13 cellular contexts compared by ENCODE assay signal in the genomic region with DNA sequence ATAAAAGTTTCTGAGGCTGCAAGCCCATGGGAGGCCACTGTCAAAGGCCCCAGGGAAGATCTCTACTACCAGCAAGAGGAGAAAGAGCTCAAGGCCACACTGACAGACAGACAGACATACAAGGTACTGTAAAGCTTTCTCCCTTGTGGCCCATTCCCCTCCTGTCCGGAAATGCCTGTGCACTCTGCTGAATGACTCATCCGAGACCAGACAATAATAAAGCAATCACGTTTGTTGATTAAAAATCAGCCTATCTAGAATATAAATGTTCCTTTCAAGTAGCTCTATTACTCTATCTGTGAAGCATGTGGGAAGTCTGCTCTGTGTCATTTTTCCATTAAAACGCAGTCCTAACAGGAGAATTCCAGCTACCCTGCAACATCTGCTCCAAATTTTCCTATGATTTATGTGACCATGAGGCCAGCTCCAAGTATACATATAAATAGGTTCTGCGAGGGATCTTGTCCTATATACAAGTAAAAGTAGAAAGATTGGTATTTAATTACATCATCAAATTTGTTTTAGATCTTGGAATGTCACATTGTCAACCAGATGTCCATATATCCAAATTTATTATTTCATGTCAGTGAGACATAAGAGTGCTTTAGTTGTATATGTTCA. TPM values are rescaled to one million over a fixed set of nuclear protein-coding genes. Genes with fewer than 3 reads are reported as not detected.
A peak's percentile ranks its signal among the peaks of the same experiment; 100 is the strongest.
DNase-seq lines count a peak whose midpoint lies in the region; ATAC-seq, FAIRE-seq and TF ChIP-seq lines count a peak whose summit lies in the region.
"Had no signal": no experiment of that assay in that cellular context is flagged by ENCODE, and none has a peak within 500 bp of the region (broad histone marks: within the 10 kb centered on the region; RNA-seq: fewer than 3 reads in every experiment).

No MANE protein-coding gene starts in this region.

- intact Hi-C loops in IMR-90 (cut with micrococcal nuclease) (loop anchor here (2.0 kb wide), 2 partner anchors 13 to 25 kb away; no protein-coding TSS in a partner anchor), kidney (cut with DNase I) (no loop called here)

- H3K27ac ChIP-seq in A549: peak overlapping the region; percentile 85 to 92
- peak overlapping the region; percentile 95 for H3K27ac ChIP-seq in IMR-90 (ENCODE audit: insufficient read depth, low read length)
- no peak overlapping the region for H3K27ac ChIP-seq in kidney (ENCODE audit: low read depth in 2 of 2, low read length in 2 of 2)
- peak overlapping the region in 2 of 4 donors; percentile 64 to 77 for H3K27ac ChIP-seq in tibial nerve

- peak overlapping the region; percentile 96 for H2BK5ac ChIP-seq in IMR-90 (ENCODE audit: low read depth, low read length, poor library complexity, severe bottlenecking)

- no TSS peak for BruUV-seq in IMR-90 (replicated peaks; lab: Mats Ljungman, UMichigan)

- H3K4me2 ChIP-seq in A549: peak overlapping the region; percentile 73
- peak overlapping the region; percentile 55 for H3K4me2 ChIP-seq in IMR-90 (ENCODE audit: low read depth, low read length)

- H3K4me1 Mint-ChIP-seq in mesothelial cell of epicardium: peaks cover 56% of the 10 kb centered on the region
- H3K4me1 Mint-ChIP-seq: activated B cell treated with CpG ODN at 0.5 μM for 24 hours; stimulated activated memory B cell treated with anti-CD40 and anti-IgM and Interleukin-4, amounts not matched to agents 10 μg/mL and 1 μg/mL and 100 μg/mL, for 72 hours had no signal

- peak overlapping the region; percentile 45; the same call in 2 of the 3 replicates for H2BK15ac ChIP-seq in IMR-90 (ENCODE audit: low read depth, low read length)

- no peaks in the 10 kb centered on the region for H3K36me3 Mint-ChIP-seq in mesothelial cell of epicardium
- H3K36me3 Mint-ChIP-seq: stimulated activated memory B cell treated with anti-CD40 and anti-IgM and Interleukin-4, amounts not matched to agents 10 μg/mL and 1 μg/mL and 100 μg/mL, for 72 hours had no signal

- FAIRE-seq in A549 (lab: Jason Lieb, UNC): peak; percentile 46
- FAIRE-seq in kidney (lab: Jason Lieb, UNC): no peak

- peak overlapping the region; percentile 89 for H2BK20ac ChIP-seq in IMR-90 (ENCODE audit: low read depth, low read length)

- ATAC-seq in A549 (peak; percentile 85 to 87), IMR-90 (ENCODE audit: low read depth) (peak; percentile 70), GM21423 (IDR thresholded peaks at IDR 0.05; ENCODE audit: unreplicated experiment) (no peak), HG02970 (IDR thresholded peaks at IDR 0.05; ENCODE audit: low FRiP score, unreplicated experiment) (no peak)
- ATAC-seq: stimulated activated memory B cell treated with anti-CD40 and anti-IgM and Interleukin-4, amounts not matched to agents 10 μg/mL and 1 μg/mL and 100 μg/mL, for 72 hours had no signal

- POLR2A ChIA-PET in A549 (lab: Yijun Ruan, JAX) (interaction anchor here (0.7 to 2.6 kb wide), 11 partner anchors 9 to 64 kb away, joined by 3 to 31 read pairs (median 6); partner anchors contain the start of gene TGFBI), IMR-90 (lab: Charles Lee; ENCODE audit: unreplicated experiment) (interaction anchor here (1.0 to 1.3 kb wide), 2 partner anchors 18 to 35 kb away, joined by 3 to 6 read pairs; partner anchors contain the start of gene TGFBI)

- no peaks in the 10 kb centered on the region for H3K36me3 ChIP-seq in IMR-90 (ENCODE audit: control insufficient read depth, insufficient read depth, low read length)
- H3K36me3 ChIP-seq in kidney (ENCODE audit: control insufficient read depth in 1 of 2, insufficient read depth in 2 of 2, low read length in 2 of 2): no peaks in the 10 kb centered on the region
- no peaks in the 10 kb centered on the region for H3K36me3 ChIP-seq in tibial nerve

- H3K56ac ChIP-seq in IMR-90 (ENCODE audit: extremely low read depth, insufficient read depth, low read length): peak overlapping the region; percentile 89

- TF ChIP-seq RAD21 in A549 (conservative IDR thresholded peaks at IDR 0.05 in 1 of 2, IDR thresholded peaks at IDR 0.05 in 1 of 2) (0 out of 5 replicates have a peak, but pooled peaks of 1 of the 2 experiments have one; percentile 6), IMR-90 (IDR thresholded peaks at IDR 0.05; ENCODE audit: low read length) (peak; percentile 16; the same call in 1 of the 2 replicates)

- H3K18ac ChIP-seq in IMR-90 (ENCODE audit: low read depth, low read length): peak overlapping the region; percentile 97

- H3K79me1 ChIP-seq in IMR-90 (ENCODE audit: low read depth in 1 of 2, low read length in 2 of 2): peaks cover 0 to 18% of the 10 kb centered on the region in 2 experiments; a peak in 1 of 4 replicates

- H3K9me1 ChIP-seq in IMR-90 (ENCODE audit: insufficient read depth, low read length): peaks cover 24% of the 10 kb centered on the region

- CTCF ChIA-PET in A549 (lab: Yijun Ruan, JAX) (interaction anchor here (0.7 to 3.7 kb wide), 13 partner anchors 10 to 180 kb away, joined by 3 to 29 read pairs (median 4); partner anchors contain the start of gene TGFBI), IMR-90 (lab: Yijun Ruan, JAX) (interaction anchor here (0.6 to 1.1 kb wide), 3 partner anchors 25 to 64 kb away, joined by 3 read pairs; no protein-coding TSS in a partner anchor)

- H3K4me3 Mint-ChIP-seq in mesothelial cell of epicardium: no peak overlapping the region
- H3K4me3 Mint-ChIP-seq: activated B cell treated with CpG ODN at 0.5 μM for 24 hours; stimulated activated memory B cell treated with anti-CD40 and anti-IgM and Interleukin-4, amounts not matched to agents 10 μg/mL and 1 μg/mL and 100 μg/mL, for 72 hours had no signal

- no peaks in the 10 kb centered on the region for H4K20me1 ChIP-seq in IMR-90 (ENCODE audit: insufficient read depth, low read length)

- H3K4me3 ChIP-seq in A549 (peak overlapping the region; percentile 18), IMR-90 (ENCODE audit: insufficient read depth, low read depth, low read length) (no peak overlapping the region), choroid plexus epithelial cell (ENCODE audit: low read depth, low read length) (no peak overlapping the region), kidney (ENCODE audit: low read length in 2 of 2) (no peak overlapping the region), tibial nerve (no peak overlapping the region)

- H3K27me3 ChIP-seq in IMR-90 (ENCODE audit: control insufficient read depth, insufficient read depth, low read length) (no peaks in the 10 kb centered on the region), tibial nerve (no peaks in the 10 kb centered on the region)

- H3K9me3 ChIP-seq in A549: peaks cover 4% of the 10 kb centered on the region; the same call in 1 of the 3 replicates
- no peaks in the 10 kb centered on the region for H3K9me3 ChIP-seq in IMR-90 (ENCODE audit: control insufficient read depth, insufficient read depth, low read length)
- H3K9me3 ChIP-seq in kidney (ENCODE audit: control insufficient read depth in 1 of 2, low read length in 2 of 2): no peaks in the 10 kb centered on the region
- no peaks in the 10 kb centered on the region for H3K9me3 ChIP-seq in tibial nerve

- WGBS in A549 (ENCODE audit: missing lambda C conversion rate): 5% methylated on average over 5 of the region's 5 CpGs
- WGBS in IMR-90 (ENCODE audit: extremely low coverage in 2 of 2, insufficient read length in 1 of 2), 2 experiments: no CpG with 5 or more reads among the region's 5 CpGs
- 24 to 25% methylated on average over 5 of the region's 5 CpGs for WGBS in tibial nerve, 2 donors

- TF ChIP-seq EP300 in A549 (IDR thresholded peaks at IDR 0.05) (peak; percentile 37 to 57; a peak in 2 of 5 replicates), tibial nerve (IDR thresholded peaks at IDR 0.05) (peak in 1 of 2 donors; percentile 41)

- peak overlapping the region; percentile 97 for H3K27ac Mint-ChIP-seq in mesothelial cell of epicardium
- H3K27ac Mint-ChIP-seq: activated B cell treated with CpG ODN at 0.5 μM for 24 hours; activated T-helper 2 cell treated with anti-CD3 and anti-CD28 coated beads, Interferon-gamma antibody, Interleukin-2, Interleukin-4, amounts not matched to agents 10 μg/mL and 5 μg/mL and 100 μg/mL, durations not matched to agents 14 hours and 24 hours and 36 hours; stimulated activated memory B cell treated with anti-CD40 and anti-IgM and Interleukin-4, amounts not matched to agents 10 μg/mL and 1 μg/mL and 100 μg/mL, for 72 hours had no signal

- TF ChIP-seq CTCF in A549 (IDR thresholded peaks at IDR 0.05): no peak
- no peak for TF ChIP-seq CTCF in IMR-90 (conservative IDR thresholded peaks at IDR 0.05; ENCODE audit: low read depth, low read length)
- TF ChIP-seq CTCF in choroid plexus epithelial cell (conservative IDR thresholded peaks at IDR 0.05; ENCODE audit: low read depth, low read length): no peak
- TF ChIP-seq CTCF in mesothelial cell of epicardium (IDR thresholded peaks at IDR 0.05; ENCODE audit: unreplicated experiment): no peak
- no peak for TF ChIP-seq CTCF in kidney (IDR thresholded peaks at IDR 0.05; ENCODE audit: borderline replicate concordance, extremely low read depth, insufficient read depth)
- no peak for TF ChIP-seq CTCF in tibial nerve (IDR thresholded peaks at IDR 0.05)

- dilution Hi-C loops in IMR-90 (cut with HindIII; ENCODE audit: low sequenced_read_pairs, unreplicated experiment): no loop called here

- peak overlapping the region; percentile 39 for H2AK5ac ChIP-seq in IMR-90 (ENCODE audit: low read depth, low read length)

- H2AK9ac ChIP-seq in IMR-90 (replicated peaks; ENCODE audit: low read depth, low read length, poor library complexity): peak overlapping the region; percentile 4

- peak in 1 of 2 experiments; percentile 78 for DNase-seq in A549 (ENCODE audit: low read depth in 1 of 2, low spot score in 1 of 2)
- DNase-seq in IMR-90: peak; percentile 96
- DNase-seq in choroid plexus epithelial cell (ENCODE audit: low read depth): peak; percentile 80
- DNase-seq in mesothelial cell of epicardium (ENCODE audit: low spot score in 2 of 2, unreplicated experiment in 2 of 2): no peak
- no peak for DNase-seq in kidney
- no peak for DNase-seq in tibial nerve (ENCODE audit: low spot score in 2 of 2)
- DNase-seq: activated B cell treated with CpG ODN at 0.5 μM for 24 hours; effector memory CD4-positive, alpha-beta T cell had no signal

- H3K23ac ChIP-seq in IMR-90 (ENCODE audit: low read depth, low read length): peak overlapping the region; percentile 87

- H3K4ac ChIP-seq in IMR-90 (ENCODE audit: low read depth, low read length): peak overlapping the region; percentile 93

- peak overlapping the region; percentile 59 for H3K9ac ChIP-seq in IMR-90 (ENCODE audit: low read depth, low read length)
- no peak overlapping the region for H3K9ac ChIP-seq in kidney (ENCODE audit: low read length in 2 of 2)

- H2BK120ac ChIP-seq in IMR-90 (ENCODE audit: low read depth, low read length): peak overlapping the region; percentile 89

- TF ChIP-seq POLR2A in A549 (IDR thresholded peaks at IDR 0.05; ENCODE audit: low read length) (no peak), IMR-90 (IDR thresholded peaks at IDR 0.05; ENCODE audit: low read depth, low read length) (peak; percentile 72), tibial nerve (IDR thresholded peaks at IDR 0.05) (no peak)

- H3K14ac ChIP-seq in IMR-90 (replicated peaks; ENCODE audit: low read depth, low read length): peak overlapping the region; percentile 23

- H2AFZ ChIP-seq in IMR-90 (replicated peaks; ENCODE audit: low read length, poor library complexity): peak overlapping the region; percentile 11

- H3K4me1 ChIP-seq in A549 (peaks cover 43% of the 10 kb centered on the region), IMR-90 (ENCODE audit: control insufficient read depth, insufficient read depth, low read length) (peaks cover 29% of the 10 kb centered on the region), kidney (ENCODE audit: control insufficient read depth in 1 of 2, insufficient read depth in 1 of 2, low read depth in 1 of 2, low read length in 2 of 2) (no peaks in the 10 kb centered on the region), tibial nerve (peaks cover 0 to 30% (median 9%) of the 10 kb centered on the region in 4 donors)

- peak overlapping the region; percentile 87 for H4K5ac ChIP-seq in IMR-90 (ENCODE audit: low read depth, low read length)

- peaks cover 6% of the 10 kb centered on the region for H3K27me3 Mint-ChIP-seq in mesothelial cell of epicardium (ENCODE audit: low read depth)

- in situ Hi-C loops in IMR-90 (cut with MboI; ENCODE audit: low sequenced_read_pairs): no loop called here

- H4K91ac ChIP-seq in IMR-90 (ENCODE audit: insufficient read depth, low read depth, low read length): peak overlapping the region; percentile 88

- H3K9me3 Mint-ChIP-seq in mesothelial cell of epicardium: peaks cover 6% of the 10 kb centered on the region
- H3K9me3 Mint-ChIP-seq: activated T-helper 2 cell treated with anti-CD3 and anti-CD28 coated beads, Interferon-gamma antibody, Interleukin-2, Interleukin-4, amounts not matched to agents 10 μg/mL and 5 μg/mL and 100 μg/mL, durations not matched to agents 14 hours and 24 hours and 36 hours had no signal

- H4K8ac ChIP-seq in IMR-90 (ENCODE audit: low read depth in 2 of 2, low read length in 2 of 2): peak overlapping the region; percentile 48 to 93

RNA-seq across cellular contexts. Expression of gene TGFBI, which starts 34.8 kb away (rescaled TPM):
- polyA plus RNA-seq in A549 (2011; rRNA removed): 1,135 and 1,466 TPM in 2 replicates
- 661 and 843 TPM in 2 replicates for polyA plus RNA-seq in A549 (2012; cell fraction: cytosol; rRNA removed)
- 1,811 and 1,913 TPM in 2 replicates for polyA plus RNA-seq in A549 (2012; cell fraction: nucleus; rRNA removed)
- 1,411 to 1,859 TPM (median 1,765 TPM) in 3 replicates for polyA plus RNA-seq in A549 (2017; fragmentation: RNase III; extraction: RNeasy Plus Mini Kit Qiagen cat#74134 plus additional on column Dnase treatment)
- 1,411 and 1,484 TPM in 2 replicates for polyA minus RNA-seq in A549 (2011; rRNA and poly(A)+ RNA removed)
- total RNA-seq in IMR-90 (2012; rRNA removed): 483 and 618 TPM in 2 replicates
- 1,362 and 1,551 TPM in 2 replicates for polyA plus RNA-seq in IMR-90 (2012; rRNA removed)
- 790 and 1,298 TPM in 2 replicates for polyA plus RNA-seq in IMR-90 (2012; cell fraction: cytosol; rRNA removed)
- polyA plus RNA-seq in IMR-90 (2012; cell fraction: nucleus; rRNA removed; ENCODE audit: low replicate concordance): 1,060 and 1,205 TPM in 2 replicates
- total RNA-seq in mesothelial cell of epicardium: 339 to 354 TPM (median 345 TPM) in 3 replicates
- total RNA-seq in kidney: 78.5 TPM
- 36.4 TPM for polyA plus RNA-seq in kidney (ENCODE audit: insufficient read depth, low read depth, low replicate concordance)
- 100 to 1,000 TPM; 158 to 291 (median 212) TPM for total RNA-seq in tibial nerve
- total RNA-seq: activated T-helper 2 cell treated with anti-CD3 and anti-CD28 coated beads, Interferon-gamma antibody, Interleukin-2, Interleukin-4, amounts not matched to agents 10 μg/mL and 5 μg/mL and 100 μg/mL, durations not matched to agents 14 hours and 24 hours and 36 hours had no signal

RNA-seq across cellular contexts. Expression of gene LECT2, which starts 39.2 kb away (rescaled TPM):
- not detected in 2 replicates for polyA plus RNA-seq in A549 (2011; rRNA removed)
- not detected in 2 replicates for polyA plus RNA-seq in A549 (2012; cell fraction: cytosol; rRNA removed)
- polyA plus RNA-seq in A549 (2012; cell fraction: nucleus; rRNA removed): not detected in 2 replicates
- not detected in 3 replicates for polyA plus RNA-seq in A549 (2017; fragmentation: RNase III; extraction: RNeasy Plus Mini Kit Qiagen cat#74134 plus additional on column Dnase treatment)
- polyA minus RNA-seq in A549 (2011; rRNA and poly(A)+ RNA removed): not detected in 2 replicates
- total RNA-seq in IMR-90 (2012; rRNA removed): not detected in 2 replicates
- polyA plus RNA-seq in IMR-90 (2012; rRNA removed): not detected in 2 replicates
- not detected in 2 replicates for polyA plus RNA-seq in IMR-90 (2012; cell fraction: cytosol; rRNA removed)
- polyA plus RNA-seq in IMR-90 (2012; cell fraction: nucleus; rRNA removed; ENCODE audit: low replicate concordance): not detected in 2 replicates
- not detected in 3 replicates for total RNA-seq in mesothelial cell of epicardium
- total RNA-seq in kidney: not detected
- polyA plus RNA-seq in kidney (ENCODE audit: insufficient read depth, low read depth, low replicate concordance): not detected
- total RNA-seq in tibial nerve: not detected
- total RNA-seq: activated B cell treated with CpG ODN at 0.5 μM for 24 hours; activated T-helper 2 cell treated with anti-CD3 and anti-CD28 coated beads, Interferon-gamma antibody, Interleukin-2, Interleukin-4, amounts not matched to agents 10 μg/mL and 5 μg/mL and 100 μg/mL, durations not matched to agents 14 hours and 24 hours and 36 hours; kidney epithelial cell had no signal

Comparison
In these comparisons a context has a peak if more than half of its experiments do, and no peak if none do; other contexts are left out.
1. ATAC-seq: peak in A549 (2 of 2) and IMR-90 (single experiment); none in GM21423 (single experiment) and HG02970 (single experiment).
2. DNase-seq: peak in IMR-90 (single experiment) and choroid plexus epithelial cell (single experiment); none in mesothelial cell of epicardium (0 of 2), kidney (single experiment) and tibial nerve (0 of 2).
3. H3K27ac ChIP-seq: peak in A549 (2 of 2) and IMR-90 (single experiment); none in kidney (0 of 2).